1 cellular context compared by ENCODE assay signal in genomic region chr20:7609250-7609649, GRCh38.
TF ChIP-seq lines count a peak whose summit lies in the region.

No MANE protein-coding gene starts in this region.

TF ChIP-seq in K562, 482 proteins besides CTCF, POLR2A, EP300 and RAD21 (continued from another document):
- TF ChIP-seq TFAM (CRISPR knock-in tag; conservative IDR thresholded peaks at IDR 0.05) (no peak), PRPF4 (IDR thresholded peaks at IDR 0.05; ENCODE audit: insufficient read depth, low read depth, low read length, poor library complexity, severe bottlenecking) (no peak), ERF (CRISPR knock-in tag; IDR thresholded peaks at IDR 0.05) (no peak), HMGN3 (IDR thresholded peaks at IDR 0.05; ENCODE audit: borderline replicate concordance, extremely low read depth, insufficient read length, low read depth, low read length) (no peak), ZNF316 (IDR thresholded peaks at IDR 0.05) (peak; percentile 73), ZNF184 (CRISPR knock-in tag; IDR thresholded peaks at IDR 0.05) (no peak), ZNF217 (CRISPR knock-in tag; IDR thresholded peaks at IDR 0.05) (no peak), MAFK (IDR thresholded peaks at IDR 0.05; ENCODE audit: low read length) (peak; percentile 77), TARDBP (IDR thresholded peaks at IDR 0.05) (no peak), FOS (IDR thresholded peaks at IDR 0.05; ENCODE audit: extremely low read depth, insufficient read length) (no peak), MAFF (IDR thresholded peaks at IDR 0.05; ENCODE audit: low read length) (peak; percentile 61), SMAD4 (CRISPR knock-in tag; conservative IDR thresholded peaks at IDR 0.05) (no peak), C11orf30 (IDR thresholded peaks at IDR 0.05; ENCODE audit: low read depth) (peak; percentile 45; the same call in 1 of the 2 replicates), NCOA4 (IDR thresholded peaks at IDR 0.05; ENCODE audit: partially characterized antibody) (no peak), BCOR (IDR thresholded peaks at IDR 0.05) (no peak)
- TF ChIP-seq, protein P1, sequence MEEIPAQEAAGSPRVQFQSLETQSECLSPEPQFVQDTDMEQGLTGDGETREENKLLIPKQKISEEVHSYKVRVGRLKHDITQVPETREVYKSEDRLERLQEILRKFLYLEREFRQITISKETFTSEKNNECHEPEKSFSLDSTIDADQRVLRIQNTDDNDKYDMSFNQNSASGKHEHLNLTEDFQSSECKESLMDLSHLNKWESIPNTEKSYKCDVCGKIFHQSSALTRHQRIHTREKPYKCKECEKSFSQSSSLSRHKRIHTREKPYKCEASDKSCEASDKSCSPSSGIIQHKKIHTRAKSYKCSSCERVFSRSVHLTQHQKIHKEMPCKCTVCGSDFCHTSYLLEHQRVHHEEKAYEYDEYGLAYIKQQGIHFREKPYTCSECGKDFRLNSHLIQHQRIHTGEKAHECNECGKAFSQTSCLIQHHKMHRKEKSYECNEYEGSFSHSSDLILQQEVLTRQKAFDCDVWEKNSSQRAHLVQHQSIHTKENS (CRISPR knock-in tag; IDR thresholded peaks at IDR 0.05) = no peak
TF ChIP-seq in K562: peak in this region for 4.
